ENCODE assay signal across 1 cellular context in the genomic region with DNA sequence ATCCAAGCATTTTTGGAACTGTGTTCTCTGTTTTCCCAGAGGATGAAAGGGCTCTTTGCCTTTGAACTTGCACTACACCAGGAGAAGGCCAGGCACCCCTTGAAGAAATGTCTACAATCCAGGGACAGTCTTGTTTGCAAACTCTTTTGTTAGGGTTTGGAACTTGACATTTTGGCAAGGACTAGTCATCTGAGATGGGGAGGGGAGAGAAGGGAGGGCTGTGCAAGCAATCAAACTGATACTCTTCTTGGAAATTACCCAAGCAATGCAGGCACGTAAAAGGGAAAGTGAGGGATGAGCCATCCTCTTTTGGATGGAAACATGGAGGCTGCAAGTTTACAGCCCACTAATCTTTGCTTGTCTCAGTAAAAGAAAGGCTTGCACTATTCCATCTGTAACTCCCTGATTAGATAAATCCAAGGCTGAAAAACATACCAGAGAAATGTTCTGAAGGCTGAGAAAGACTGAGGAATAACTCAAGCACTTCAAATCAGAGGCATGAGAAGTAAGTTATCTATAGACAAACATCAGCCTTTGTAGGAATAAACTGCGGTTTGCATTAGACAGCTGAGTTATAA.
TF ChIP-seq lines count a peak whose summit lies in the region.

No MANE protein-coding gene starts in this region.

TF ChIP-seq in K562, 482 proteins besides CTCF, POLR2A, EP300 and RAD21 (continued from another document):
- TF ChIP-seq TEAD1 (CRISPR knock-in tag; IDR thresholded peaks at IDR 0.05) (no peak), SIX5 (IDR thresholded peaks at IDR 0.05; ENCODE audit: borderline replicate concordance in 1 of 2, insufficient read depth in 1 of 2, low read depth in 1 of 2, low read length in 2 of 2) (no peak), NRF1 (conservative IDR thresholded peaks at IDR 0.05 in 1 of 2, IDR thresholded peaks at IDR 0.05 in 1 of 2) (no peak), ZNF77 (CRISPR knock-in tag; IDR thresholded peaks at IDR 0.05) (no peak), HSF4 (CRISPR knock-in tag; IDR thresholded peaks at IDR 0.05; ENCODE audit: borderline replicate concordance) (no peak), TCF7L2 (IDR thresholded peaks at IDR 0.05; ENCODE audit: low read depth, low read length) (no peak), SOX6 (IDR thresholded peaks at IDR 0.05) (peak; percentile 37; the same call in 1 of the 2 replicates), YY1 (IDR thresholded peaks at IDR 0.05; ENCODE audit: borderline replicate concordance in 1 of 3, control insufficient read depth in 1 of 3, extremely low read depth in 1 of 3, insufficient read depth in 3 of 3, insufficient read length in 1 of 3, insufficient replicate concordance in 2 of 3, low read depth in 1 of 3, low read length in 2 of 3) (no peak), RCOR1 (IDR thresholded peaks at IDR 0.05; ENCODE audit: borderline replicate concordance in 1 of 2, low read depth in 2 of 2, low read length in 2 of 2) (peak in 1 of 2 experiments; percentile 64; a peak in 2 of 4 replicates), ZNF217 (CRISPR knock-in tag; IDR thresholded peaks at IDR 0.05) (no peak), BCL6 (CRISPR knock-in tag; IDR thresholded peaks at IDR 0.05) (no peak), ZKSCAN1 (IDR thresholded peaks at IDR 0.05; ENCODE audit: low read depth, low read length) (no peak), JUND (IDR thresholded peaks at IDR 0.05; ENCODE audit: borderline replicate concordance, low read depth, low read length) (no peak), JUND (tag; IDR thresholded peaks at IDR 0.05; ENCODE audit: borderline replicate concordance, low read depth, low read length) (0 out of 3 replicates have a peak, but pooled peaks have one; percentile 33), SMARCA4 (IDR thresholded peaks at IDR 0.05) (no peak; the same call in 1 of the 2 replicates), ZNF57 (CRISPR knock-in tag; IDR thresholded peaks at IDR 0.05) (no peak), ARID1B (IDR thresholded peaks at IDR 0.05) (peak; percentile 61; the same call in 1 of the 2 replicates), TAL1 (IDR thresholded peaks at IDR 0.05) (peak; percentile 51; the same call in 1 of the 2 replicates), GABPB2 (CRISPR knock-in tag; conservative IDR thresholded peaks at IDR 0.05) (no peak), CBFA2T2 (conservative IDR thresholded peaks at IDR 0.05) (peak; percentile 43), ZNF184 (CRISPR knock-in tag; IDR thresholded peaks at IDR 0.05) (no peak), ZNF561 (CRISPR knock-in tag; conservative IDR thresholded peaks at IDR 0.05) (no peak), XRCC3 (IDR thresholded peaks at IDR 0.05) (no peak), ZNF274 (IDR thresholded peaks at IDR 0.05; ENCODE audit: borderline replicate concordance, low read depth, low read length) (no peak), ZNF75A (CRISPR knock-in tag; IDR thresholded peaks at IDR 0.05) (no peak), CCAR2 (IDR thresholded peaks at IDR 0.05; ENCODE audit: low read depth, low read length) (no peak), MYC (IDR thresholded peaks at IDR 0.05; ENCODE audit: low read depth, low read length) (no peak), MYC (CRISPR knock-in tag; IDR thresholded peaks at IDR 0.05; ENCODE audit: borderline replicate concordance, low read depth) (no peak), TCF3 (CRISPR knock-in tag; IDR thresholded peaks at IDR 0.05) (peak; percentile 62), RBM22 (IDR thresholded peaks at IDR 0.05; ENCODE audit: low read depth, low read length, poor library complexity, severe bottlenecking) (no peak), SP2 (IDR thresholded peaks at IDR 0.05; ENCODE audit: extremely low read depth, low read depth, low read length, poor library complexity, severe bottlenecking) (no peak), GATAD2A (IDR thresholded peaks at IDR 0.05) (no peak), HNRNPH1 (optimal IDR thresholded peaks at IDR 0.05; ENCODE audit: low read depth, low read length) (no peak), PCBP2 (IDR thresholded peaks at IDR 0.05; ENCODE audit: low read depth, low read length, poor library complexity, severe bottlenecking) (no peak), MEIS2 (IDR thresholded peaks at IDR 0.05; ENCODE audit: partially characterized antibody) (no peak), ZNF23 (CRISPR knock-in tag; IDR thresholded peaks at IDR 0.05) (no peak), NCOR1 (IDR thresholded peaks at IDR 0.05) (0 out of 2 replicates have a peak, but pooled peaks have one; percentile 7), ZNF143 (CRISPR knock-in tag; IDR thresholded peaks at IDR 0.05) (no peak), ELF1 (tag; IDR thresholded peaks at IDR 0.05) (no peak)
- TF ChIP-seq, protein P1, sequence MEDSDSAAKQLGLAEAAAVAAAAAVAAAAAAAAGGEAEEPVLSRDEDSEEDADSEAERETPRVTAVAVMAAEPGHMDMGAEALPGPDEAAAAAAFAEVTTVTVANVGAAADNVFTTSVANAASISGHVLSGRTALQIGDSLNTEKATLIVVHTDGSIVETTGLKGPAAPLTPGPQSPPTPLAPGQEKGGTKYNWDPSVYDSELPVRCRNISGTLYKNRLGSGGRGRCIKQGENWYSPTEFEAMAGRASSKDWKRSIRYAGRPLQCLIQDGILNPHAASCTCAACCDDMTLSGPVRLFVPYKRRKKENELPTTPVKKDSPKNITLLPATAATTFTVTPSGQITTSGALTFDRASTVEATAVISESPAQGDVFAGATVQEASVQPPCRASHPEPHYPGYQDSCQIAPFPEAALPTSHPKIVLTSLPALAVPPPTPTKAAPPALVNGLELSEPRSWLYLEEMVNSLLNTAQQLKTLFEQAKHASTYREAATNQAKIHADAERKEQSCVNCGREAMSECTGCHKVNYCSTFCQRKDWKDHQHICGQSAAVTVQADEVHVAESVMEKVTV (CRISPR knock-in tag; IDR thresholded peaks at IDR 0.05) = no peak
- TF ChIP-seq, protein P2, sequence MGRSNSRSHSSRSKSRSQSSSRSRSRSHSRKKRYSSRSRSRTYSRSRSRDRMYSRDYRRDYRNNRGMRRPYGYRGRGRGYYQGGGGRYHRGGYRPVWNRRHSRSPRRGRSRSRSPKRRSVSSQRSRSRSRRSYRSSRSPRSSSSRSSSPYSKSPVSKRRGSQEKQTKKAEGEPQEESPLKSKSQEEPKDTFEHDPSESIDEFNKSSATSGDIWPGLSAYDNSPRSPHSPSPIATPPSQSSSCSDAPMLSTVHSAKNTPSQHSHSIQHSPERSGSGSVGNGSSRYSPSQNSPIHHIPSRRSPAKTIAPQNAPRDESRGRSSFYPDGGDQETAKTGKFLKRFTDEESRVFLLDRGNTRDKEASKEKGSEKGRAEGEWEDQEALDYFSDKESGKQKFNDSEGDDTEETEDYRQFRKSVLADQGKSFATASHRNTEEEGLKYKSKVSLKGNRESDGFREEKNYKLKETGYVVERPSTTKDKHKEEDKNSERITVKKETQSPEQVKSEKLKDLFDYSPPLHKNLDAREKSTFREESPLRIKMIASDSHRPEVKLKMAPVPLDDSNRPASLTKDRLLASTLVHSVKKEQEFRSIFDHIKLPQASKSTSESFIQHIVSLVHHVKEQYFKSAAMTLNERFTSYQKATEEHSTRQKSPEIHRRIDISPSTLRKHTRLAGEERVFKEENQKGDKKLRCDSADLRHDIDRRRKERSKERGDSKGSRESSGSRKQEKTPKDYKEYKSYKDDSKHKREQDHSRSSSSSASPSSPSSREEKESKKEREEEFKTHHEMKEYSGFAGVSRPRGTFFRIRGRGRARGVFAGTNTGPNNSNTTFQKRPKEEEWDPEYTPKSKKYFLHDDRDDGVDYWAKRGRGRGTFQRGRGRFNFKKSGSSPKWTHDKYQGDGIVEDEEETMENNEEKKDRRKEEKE (IDR thresholded peaks at IDR 0.05; ENCODE audit: borderline replicate concordance in 1 of 2, control insufficient read depth in 1 of 2, low read depth in 2 of 2, low read length in 1 of 2) = no peak
- TF ChIP-seq, protein P3, sequence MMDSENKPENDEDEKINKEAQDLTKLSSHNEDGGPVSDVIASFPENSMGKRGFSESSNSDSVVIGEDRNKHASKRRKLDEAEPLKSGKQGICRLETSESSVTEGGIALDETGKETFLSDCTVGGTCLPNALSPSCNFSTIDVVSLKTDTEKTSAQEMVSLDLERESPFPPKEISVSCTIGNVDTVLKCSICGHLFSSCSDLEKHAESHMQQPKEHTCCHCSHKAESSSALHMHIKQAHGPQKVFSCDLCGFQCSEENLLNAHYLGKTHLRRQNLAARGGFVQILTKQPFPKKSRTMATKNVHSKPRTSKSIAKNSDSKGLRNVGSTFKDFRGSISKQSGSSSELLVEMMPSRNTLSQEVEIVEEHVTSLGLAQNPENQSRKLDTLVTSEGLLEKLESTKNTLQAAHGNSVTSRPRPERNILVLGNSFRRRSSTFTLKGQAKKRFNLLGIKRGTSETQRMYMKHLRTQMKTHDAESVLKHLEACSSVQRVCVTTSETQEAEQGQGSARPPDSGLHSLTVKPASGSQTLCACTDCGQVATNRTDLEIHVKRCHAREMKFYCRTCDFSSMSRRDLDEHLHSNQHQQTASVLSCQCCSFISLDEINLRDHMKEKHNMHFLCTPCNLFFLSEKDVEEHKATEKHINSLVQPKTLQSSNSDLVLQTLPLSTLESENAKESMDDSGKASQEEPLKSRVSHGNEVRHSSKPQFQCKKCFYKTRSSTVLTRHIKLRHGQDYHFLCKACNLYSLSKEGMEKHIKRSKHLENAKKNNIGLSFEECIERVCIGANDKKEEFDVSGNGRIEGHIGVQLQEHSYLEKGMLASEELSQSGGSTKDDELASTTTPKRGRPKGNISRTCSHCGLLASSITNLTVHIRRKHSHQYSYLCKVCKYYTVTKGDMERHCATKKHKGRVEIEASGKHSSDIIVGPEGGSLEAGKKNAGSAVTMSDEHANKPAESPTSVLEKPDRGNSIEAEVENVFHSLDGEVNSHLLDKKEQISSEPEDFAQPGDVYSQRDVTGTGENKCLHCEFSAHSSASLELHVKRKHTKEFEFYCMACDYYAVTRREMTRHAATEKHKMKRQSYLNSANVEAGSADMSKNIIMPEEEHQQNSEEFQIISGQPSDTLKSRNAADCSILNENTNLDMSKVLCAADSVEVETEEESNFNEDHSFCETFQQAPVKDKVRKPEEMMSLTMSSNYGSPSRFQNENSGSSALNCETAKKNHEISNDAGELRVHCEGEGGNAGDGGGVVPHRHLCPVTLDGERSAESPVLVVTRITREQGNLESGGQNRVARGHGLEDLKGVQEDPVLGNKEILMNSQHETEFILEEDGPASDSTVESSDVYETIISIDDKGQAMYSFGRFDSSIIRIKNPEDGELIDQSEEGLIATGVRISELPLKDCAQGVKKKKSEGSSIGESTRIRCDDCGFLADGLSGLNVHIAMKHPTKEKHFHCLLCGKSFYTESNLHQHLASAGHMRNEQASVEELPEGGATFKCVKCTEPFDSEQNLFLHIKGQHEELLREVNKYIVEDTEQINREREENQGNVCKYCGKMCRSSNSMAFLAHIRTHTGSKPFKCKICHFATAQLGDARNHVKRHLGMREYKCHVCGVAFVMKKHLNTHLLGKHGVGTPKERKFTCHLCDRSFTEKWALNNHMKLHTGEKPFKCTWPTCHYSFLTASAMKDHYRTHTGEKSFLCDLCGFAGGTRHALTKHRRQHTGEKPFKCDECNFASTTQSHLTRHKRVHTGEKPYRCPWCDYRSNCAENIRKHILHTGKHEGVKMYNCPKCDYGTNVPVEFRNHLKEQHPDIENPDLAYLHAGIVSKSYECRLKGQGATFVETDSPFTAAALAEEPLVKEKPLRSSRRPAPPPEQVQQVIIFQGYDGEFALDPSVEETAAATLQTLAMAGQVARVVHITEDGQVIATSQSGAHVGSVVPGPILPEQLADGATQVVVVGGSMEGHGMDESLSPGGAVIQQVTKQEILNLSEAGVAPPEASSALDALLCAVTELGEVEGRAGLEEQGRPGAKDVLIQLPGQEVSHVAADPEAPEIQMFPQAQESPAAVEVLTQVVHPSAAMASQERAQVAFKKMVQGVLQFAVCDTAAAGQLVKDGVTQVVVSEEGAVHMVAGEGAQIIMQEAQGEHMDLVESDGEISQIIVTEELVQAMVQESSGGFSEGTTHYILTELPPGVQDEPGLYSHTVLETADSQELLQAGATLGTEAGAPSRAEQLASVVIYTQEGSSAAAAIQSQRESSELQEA (IDR thresholded peaks at IDR 0.05; ENCODE audit: low read depth) = no peak
- TF ChIP-seq, protein P4, sequence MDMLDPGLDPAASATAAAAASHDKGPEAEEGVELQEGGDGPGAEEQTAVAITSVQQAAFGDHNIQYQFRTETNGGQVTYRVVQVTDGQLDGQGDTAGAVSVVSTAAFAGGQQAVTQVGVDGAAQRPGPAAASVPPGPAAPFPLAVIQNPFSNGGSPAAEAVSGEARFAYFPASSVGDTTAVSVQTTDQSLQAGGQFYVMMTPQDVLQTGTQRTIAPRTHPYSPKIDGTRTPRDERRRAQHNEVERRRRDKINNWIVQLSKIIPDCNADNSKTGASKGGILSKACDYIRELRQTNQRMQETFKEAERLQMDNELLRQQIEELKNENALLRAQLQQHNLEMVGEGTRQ (CRISPR knock-in tag; IDR thresholded peaks at IDR 0.05) = no peak
- TF ChIP-seq, protein P5, sequence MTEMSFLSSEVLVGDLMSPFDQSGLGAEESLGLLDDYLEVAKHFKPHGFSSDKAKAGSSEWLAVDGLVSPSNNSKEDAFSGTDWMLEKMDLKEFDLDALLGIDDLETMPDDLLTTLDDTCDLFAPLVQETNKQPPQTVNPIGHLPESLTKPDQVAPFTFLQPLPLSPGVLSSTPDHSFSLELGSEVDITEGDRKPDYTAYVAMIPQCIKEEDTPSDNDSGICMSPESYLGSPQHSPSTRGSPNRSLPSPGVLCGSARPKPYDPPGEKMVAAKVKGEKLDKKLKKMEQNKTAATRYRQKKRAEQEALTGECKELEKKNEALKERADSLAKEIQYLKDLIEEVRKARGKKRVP (CRISPR knock-in tag; IDR thresholded peaks at IDR 0.05) = no peak
- TF ChIP-seq, protein P6, sequence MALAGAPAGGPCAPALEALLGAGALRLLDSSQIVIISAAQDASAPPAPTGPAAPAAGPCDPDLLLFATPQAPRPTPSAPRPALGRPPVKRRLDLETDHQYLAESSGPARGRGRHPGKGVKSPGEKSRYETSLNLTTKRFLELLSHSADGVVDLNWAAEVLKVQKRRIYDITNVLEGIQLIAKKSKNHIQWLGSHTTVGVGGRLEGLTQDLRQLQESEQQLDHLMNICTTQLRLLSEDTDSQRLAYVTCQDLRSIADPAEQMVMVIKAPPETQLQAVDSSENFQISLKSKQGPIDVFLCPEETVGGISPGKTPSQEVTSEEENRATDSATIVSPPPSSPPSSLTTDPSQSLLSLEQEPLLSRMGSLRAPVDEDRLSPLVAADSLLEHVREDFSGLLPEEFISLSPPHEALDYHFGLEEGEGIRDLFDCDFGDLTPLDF (CRISPR knock-in tag; IDR thresholded peaks at IDR 0.05) = no peak
- TF ChIP-seq, protein P7, sequence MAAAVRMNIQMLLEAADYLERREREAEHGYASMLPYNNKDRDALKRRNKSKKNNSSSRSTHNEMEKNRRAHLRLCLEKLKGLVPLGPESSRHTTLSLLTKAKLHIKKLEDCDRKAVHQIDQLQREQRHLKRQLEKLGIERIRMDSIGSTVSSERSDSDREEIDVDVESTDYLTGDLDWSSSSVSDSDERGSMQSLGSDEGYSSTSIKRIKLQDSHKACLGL (CRISPR knock-in tag; IDR thresholded peaks at IDR 0.05; ENCODE audit: borderline replicate concordance, poor library complexity, severe bottlenecking) = no peak
